20 cellular contexts compared by ENCODE assay signal in genomic region chr17:74328487-74328886, GRCh38. TPM values are rescaled to one million over a fixed set of nuclear protein-coding genes. Genes with fewer than 3 reads are reported as not detected.
DNase-seq lines count a peak whose midpoint lies in the region; ATAC-seq and TF ChIP-seq lines count a peak whose summit lies in the region.
"Had no signal": no experiment of that assay in that cellular context is flagged by ENCODE, and none has a peak within 500 bp of the region (broad histone marks: within the 10 kb centered on the region; RNA-seq: fewer than 3 reads in every experiment).

No MANE protein-coding gene starts in this region.

- WGBS in ovary, 3 donors = 94 to 96% (median 95%) methylated on average over 3 of the region's 3 CpGs

- peaks cover 7 to 42% (median 18%) of the 10 kb centered on the region in 11 experiments; a peak in 19 of 22 replicates for H3K27me3 ChIP-seq in BLaER1 treated with 17β-estradiol and CSF1 and Interleukin-3, amounts not matched to agents 10 nM and 100 nM
- H3K27me3 ChIP-seq in neural progenitor cell (peaks cover 42% of the 10 kb centered on the region), ovary (no peaks in the 10 kb centered on the region)

- H3K4me3 ChIP-seq in BLaER1 treated with 17β-estradiol and CSF1 and Interleukin-3, amounts not matched to agents 10 nM and 100 nM = no peak overlapping the region
- H3K4me3 ChIP-seq in neural progenitor cell = no peak overlapping the region
- H3K4me3 ChIP-seq in ovary = no peak overlapping the region

- H3K9me3 ChIP-seq in BLaER1 treated with 17β-estradiol and CSF1 and Interleukin-3, amounts not matched to agents 10 nM and 100 nM (replicated peaks in 1 of 11) = no peaks in the 10 kb centered on the region
- H3K9me3 ChIP-seq in neural progenitor cell (ENCODE audit: low read depth) (no peaks in the 10 kb centered on the region), ovary (no peaks in the 10 kb centered on the region)

- peak overlapping the region in 3 of 11 experiments; percentile 3 to 29 (median 17); a peak in 1 of 22 replicates for H3K9ac ChIP-seq in BLaER1 treated with 17β-estradiol and CSF1 and Interleukin-3, amounts not matched to agents 10 nM and 100 nM
- no peak overlapping the region for H3K9ac ChIP-seq in neural progenitor cell

- peaks cover 0 to 7% (median 0%) of the 10 kb centered on the region in 11 experiments; a peak in 3 of 22 replicates for H4K20me1 ChIP-seq in BLaER1 treated with 17β-estradiol and CSF1 and Interleukin-3, amounts not matched to agents 10 nM and 100 nM
- H4K20me1 ChIP-seq in neural progenitor cell (ENCODE audit: low read depth) = no peaks in the 10 kb centered on the region

- peak overlapping the region; percentile 27 for H3K27ac Mint-ChIP-seq in central memory CD8-positive, alpha-beta T cell (ENCODE audit: low read depth)
- no peak overlapping the region for H3K27ac Mint-ChIP-seq in neural progenitor cell
- H3K27ac Mint-ChIP-seq: HFFc6 had no signal

- H3K27me3 Mint-ChIP-seq in central memory CD8-positive, alpha-beta T cell = no peaks in the 10 kb centered on the region
- peaks cover 25% of the 10 kb centered on the region for H3K27me3 Mint-ChIP-seq in neural progenitor cell (ENCODE audit: insufficient read depth, low read depth)

- H3K4me1 ChIP-seq in BLaER1 treated with 17β-estradiol and CSF1 and Interleukin-3, amounts not matched to agents 10 nM and 100 nM = peaks cover 37 to 86% (median 73%) of the 10 kb centered on the region in 10 experiments
- peaks cover 22% of the 10 kb centered on the region for H3K4me1 ChIP-seq in neural progenitor cell
- H3K4me1 ChIP-seq in ovary (ENCODE audit: insufficient read depth) = peaks cover 3% of the 10 kb centered on the region

- no peak for ATAC-seq in central memory CD8-positive, alpha-beta T cell (replicated peaks; ENCODE audit: extremely low read depth, poor library complexity, severe bottlenecking)
- ATAC-seq in HG03457 (IDR thresholded peaks at IDR 0.05; ENCODE audit: unreplicated experiment) = no peak

- H3F3A ChIP-seq in neural progenitor cell (ENCODE audit: low read depth) = peaks cover 10% of the 10 kb centered on the region

- H3K79me2 ChIP-seq in neural progenitor cell (ENCODE audit: low read depth) = no peaks in the 10 kb centered on the region

- H3K36me3 ChIP-seq in BLaER1 treated with 17β-estradiol and CSF1 and Interleukin-3, amounts not matched to agents 10 nM and 100 nM = no peaks in the 10 kb centered on the region
- no peaks in the 10 kb centered on the region for H3K36me3 ChIP-seq in neural progenitor cell
- H3K36me3 ChIP-seq in ovary = no peaks in the 10 kb centered on the region

- intact Hi-C loops in ovary (cut with DNase I) = no loop called here

- H3K9me3 Mint-ChIP-seq in central memory CD8-positive, alpha-beta T cell = no peaks in the 10 kb centered on the region
- H3K9me3 Mint-ChIP-seq in neural progenitor cell = no peaks in the 10 kb centered on the region
- H3K9me3 Mint-ChIP-seq: CD8-positive, alpha-beta memory T cell had no signal

- peaks cover 23% of the 10 kb centered on the region for H3K4me1 Mint-ChIP-seq in central memory CD8-positive, alpha-beta T cell
- peaks cover 37% of the 10 kb centered on the region for H3K4me1 Mint-ChIP-seq in neural progenitor cell

- no peak overlapping the region for H3K27ac ChIP-seq in BLaER1 treated with 17β-estradiol and CSF1 and Interleukin-3, amounts not matched to agents 10 nM and 100 nM
- no peak overlapping the region for H3K27ac ChIP-seq in neural progenitor cell
- H3K27ac ChIP-seq in ovary = no peak overlapping the region
- H3K27ac ChIP-seq: 22Rv1 had no signal

- H3K36me3 Mint-ChIP-seq in central memory CD8-positive, alpha-beta T cell (ENCODE audit: insufficient read depth) = peaks cover 2% of the 10 kb centered on the region
- no peaks in the 10 kb centered on the region for H3K36me3 Mint-ChIP-seq in neural progenitor cell
- H3K36me3 Mint-ChIP-seq: CD8-positive, alpha-beta memory T cell had no signal

- TF ChIP-seq CTCF in neural progenitor cell (IDR thresholded peaks at IDR 0.05) (no peak), ovary (IDR thresholded peaks at IDR 0.05) (no peak)

- TF ChIP-seq POLR2A in ovary (IDR thresholded peaks at IDR 0.05) = no peak

- TF ChIP-seq EP300 in ovary (IDR thresholded peaks at IDR 0.05) = no peak

- H3K4me3 Mint-ChIP-seq in central memory CD8-positive, alpha-beta T cell = no peak overlapping the region
- peak overlapping the region; percentile 24 for H3K4me3 Mint-ChIP-seq in neural progenitor cell
- H3K4me3 Mint-ChIP-seq: HFFc6 had no signal

- peak overlapping the region in 9 of 11 experiments; percentile 90 to 100 (median 99); a peak in 18 of 22 replicates for H3K4me2 ChIP-seq in BLaER1 treated with 17β-estradiol and CSF1 and Interleukin-3, amounts not matched to agents 10 nM and 100 nM
- H3K4me2 ChIP-seq in neural progenitor cell = no peak overlapping the region

- DNase-seq in DMS53 (lab: John Stamatoyannopoulos, UW) = peak; percentile 34
- no peak for DNase-seq in DMS53 treated with DMSO at 0.1 percent for 48 hours (lab: John Stamatoyannopoulos, UW; ENCODE audit: unreplicated experiment)
- DNase-seq in central memory CD8-positive, alpha-beta T cell (ENCODE audit: low spot score in 2 of 2) = no peak
- no peak for DNase-seq in neural progenitor cell (ENCODE audit: low spot score)
- no peak for DNase-seq in ovary
- no peak for DNase-seq in DMS 273 (lab: John Stamatoyannopoulos, UW; ENCODE audit: unreplicated experiment)
- DNase-seq: CD8-positive, alpha-beta memory T cell; GF-D8; HFFc6; NCI-H1092; NCI-H146; NCI-H2081; NCI-H510A treated with DMSO at 0.1 percent for 48 hours had no signal

- no peak overlapping the region for H2AFZ ChIP-seq in neural progenitor cell (replicated peaks)

RNA-seq across cellular contexts. Expression of gene KIF19, which starts 2.5 kb away (rescaled TPM):
- total RNA-seq in neural progenitor cell (ENCODE audit: low replicate concordance) = 0.15 and 0.62 TPM in 2 replicates
- 10 to 100 TPM in 1 of 7 donors, 1 to 10 TPM in 3, under 1 TPM in 2, not detected in 1; 0.33 to 15.0 (median 1.4) TPM for total RNA-seq in ovary
- polyA plus RNA-seq in ovary = under 1 TPM in 1 of 2 donors, not detected in 1; 0.54 TPM
- total RNA-seq: Daoy, H4, HFFc6, MCF 10A had no signal
- polyA plus RNA-seq: BJ had no signal

RNA-seq across cellular contexts. Expression of gene BTBD17, which starts 33.2 kb away (rescaled TPM):
- total RNA-seq in neural progenitor cell (ENCODE audit: low replicate concordance) (10.8 and 36.8 TPM in 2 replicates), ovary (not detected)
- polyA plus RNA-seq in ovary = not detected
- total RNA-seq: CD8-positive, alpha-beta memory T cell; Daoy; H4; HFFc6; MCF 10A had no signal
- polyA plus RNA-seq: BJ; CD8-positive, alpha-beta memory T cell had no signal

RNA-seq across cellular contexts. Expression of gene GPR142, which starts 38.8 kb away (rescaled TPM):
- 0.93 TPM in 1 of 2 replicates, not detected in the other for total RNA-seq in neural progenitor cell (ENCODE audit: low replicate concordance)
- total RNA-seq in ovary = under 1 TPM in 1 of 7 donors, not detected in 6; 0.25 TPM
- polyA plus RNA-seq in ovary = under 1 TPM in 1 of 2 donors, not detected in 1; 0.05 TPM
- total RNA-seq: CD8-positive, alpha-beta memory T cell; Daoy; H4; HFFc6; MCF 10A had no signal
- polyA plus RNA-seq: BJ; CD8-positive, alpha-beta memory T cell had no signal

RNA-seq across cellular contexts. Expression of gene DNAI2, which starts 54.5 kb away (rescaled TPM):
- not detected in 2 replicates for total RNA-seq in neural progenitor cell (ENCODE audit: low replicate concordance)
- 10 to 100 TPM in 1 of 7 donors, under 1 TPM in 4, not detected in 2; 0.32 to 12.2 (median 0.72) TPM for total RNA-seq in ovary
- polyA plus RNA-seq in ovary = under 1 TPM in 1 of 2 donors, not detected in 1; 0.07 TPM
- total RNA-seq: Daoy, H4, HFFc6, MCF 10A had no signal
- polyA plus RNA-seq: BJ had no signal

Comparison
In these comparisons a context has a peak if more than half of its experiments do, and no peak if none do; other contexts are left out.
1. RNA of gene BTBD17, which starts 33.2 kb away (total RNA-seq): 10.8 to 36.8 TPM in neural progenitor cell; not detected in ovary; every median in the first group is over 10 times any median in the second.